11 cellular contexts compared by ENCODE assay signal in genomic region chr19:18089726-18090125, GRCh38. TPM values are rescaled to one million over a fixed set of nuclear protein-coding genes. Genes with fewer than 3 reads are reported as not detected.
DNase-seq lines count a peak whose midpoint lies in the region; ATAC-seq and TF ChIP-seq lines count a peak whose summit lies in the region.
"Had no signal": no experiment of that assay in that cellular context is flagged by ENCODE, and none has a peak within 500 bp of the region (broad histone marks: within the 10 kb centered on the region; RNA-seq: fewer than 3 reads in every experiment).

No MANE protein-coding gene starts in this region.

- H3K9me3 Mint-ChIP-seq in activated CD8-positive, alpha-beta T cell treated with anti-CD3 and anti-CD28 coated beads, Interleukin-2, amount 10 ng/mL, durations not matched to agents 7 days and 5 days (ENCODE audit: insufficient read depth): no peaks in the 10 kb centered on the region

- H3K4me3 Mint-ChIP-seq in activated CD8-positive, alpha-beta T cell treated with anti-CD3 and anti-CD28 coated beads, Interleukin-2, amount 10 ng/mL, durations not matched to agents 7 days and 5 days: peak overlapping the region; percentile 55

- H3K4me3 ChIP-seq in HL-60 (replicated peaks; ENCODE audit: insufficient read depth, low read length) (no peak overlapping the region), breast epithelium (no peak overlapping the region)

- H3K9me3 ChIP-seq in breast epithelium: no peaks in the 10 kb centered on the region

- no peaks in the 10 kb centered on the region for H3K36me3 ChIP-seq in breast epithelium

- ATAC-seq in activated CD8-positive, alpha-beta T cell treated with anti-CD3 and anti-CD28 coated beads, Interleukin-2, amount 10 ng/mL, durations not matched to agents 7 days and 5 days: no peak
- ATAC-seq in stimulated activated naive CD8-positive, alpha-beta T cell treated with anti-CD3 and anti-CD28 coated beads, Interleukin-15, Interleukin-2, amounts not matched to agents 100 U/mL and 50 U/mL, for 24 hours: no peak

- TF ChIP-seq POLR2A in breast epithelium (IDR thresholded peaks at IDR 0.05): no peak

- H3K27me3 Mint-ChIP-seq in activated CD8-positive, alpha-beta T cell treated with anti-CD3 and anti-CD28 coated beads, Interleukin-2, amount 10 ng/mL, durations not matched to agents 7 days and 5 days (ENCODE audit: low read depth): no peaks in the 10 kb centered on the region

- CTCF ChIA-PET in activated CD8-positive, alpha-beta T cell treated with anti-CD3 and anti-CD28 coated beads, Interleukin-2, amount 10 ng/mL, durations not matched to agents 7 days and 5 days (lab: Charles Lee): interaction anchor here (1.5 to 1.7 kb wide), 3 partner anchors 8 to 71 kb away, joined by 3 to 4 read pairs (median 4); partner anchors contain the start of gene MAST3

- DNase-seq in HL-60 (ENCODE audit: low read depth in 1 of 2, low spot score in 1 of 2) (no peak), amniotic stem cell (lab: John Stamatoyannopoulos, UW) (no peak), breast epithelium (ENCODE audit: low spot score in 2 of 2) (no peak), NCI-H1436 treated with DMSO at 0.1 percent for 48 hours (lab: John Stamatoyannopoulos, UW) (no peak)
- DNase-seq in activated CD8-positive, alpha-beta T cell treated with anti-CD3 and anti-CD28 coated beads, Interleukin-2, amount 10 ng/mL, durations not matched to agents 7 days and 5 days: no peak
- DNase-seq in stimulated activated naive CD8-positive, alpha-beta T cell treated with anti-CD3 and anti-CD28 coated beads, Interleukin-15, Interleukin-2, amounts not matched to agents 100 U/mL and 50 U/mL, for 24 hours: peak; percentile 34
- DNase-seq: DMS153, kidney, NCI-H2081 treated with DMSO at 0.1 percent for 48 hours had no signal

- H3K27ac Mint-ChIP-seq in activated CD8-positive, alpha-beta T cell treated with anti-CD3 and anti-CD28 coated beads, Interleukin-2, amount 10 ng/mL, durations not matched to agents 7 days and 5 days: peak overlapping the region; percentile 99

- intact Hi-C loops in breast epithelium (cut with DNase I; ENCODE audit: low total_unique reads): no loop called here

- TF ChIP-seq CTCF in HL-60 (IDR thresholded peaks at IDR 0.05; ENCODE audit: insufficient read depth, low read length) (no peak), breast epithelium (IDR thresholded peaks at IDR 0.05) (no peak)

- H3K4me1 ChIP-seq in breast epithelium: no peaks in the 10 kb centered on the region

- H3K27ac ChIP-seq in HL-60 (replicated peaks) (peak overlapping the region; percentile 84), layer of hippocampus (ENCODE audit: low read depth, low read length) (peak overlapping the region; percentile 97), breast epithelium (no peak overlapping the region)

- H3K4me1 Mint-ChIP-seq in activated CD8-positive, alpha-beta T cell treated with anti-CD3 and anti-CD28 coated beads, Interleukin-2, amount 10 ng/mL, durations not matched to agents 7 days and 5 days (ENCODE audit: low read depth): peaks cover 71% of the 10 kb centered on the region

- H3K36me3 Mint-ChIP-seq in activated CD8-positive, alpha-beta T cell treated with anti-CD3 and anti-CD28 coated beads, Interleukin-2, amount 10 ng/mL, durations not matched to agents 7 days and 5 days (ENCODE audit: low read depth): peaks cover 8% of the 10 kb centered on the region

- H3K27me3 ChIP-seq in HL-60 (ENCODE audit: insufficient read depth, poor library complexity, severe bottlenecking) (no peaks in the 10 kb centered on the region), layer of hippocampus (ENCODE audit: control insufficient read depth, insufficient read depth, low read length) (no peaks in the 10 kb centered on the region), breast epithelium (no peaks in the 10 kb centered on the region)

- POLR2A ChIA-PET in activated CD8-positive, alpha-beta T cell treated with anti-CD3 and anti-CD28 coated beads, Interleukin-2, amount 10 ng/mL, durations not matched to agents 7 days and 5 days (lab: Charles Lee): interaction anchor here (0.6 to 5.4 kb wide), 2 partner anchors 15 to 21 kb away, joined by 3 to 38 read pairs; no protein-coding TSS in a partner anchor

RNA-seq across cellular contexts. Expression of gene IL12RB1, which starts 3.0 kb away (rescaled TPM):
- 10 to 100 TPM; 75.2 to 78.6 TPM for total RNA-seq in activated CD8-positive, alpha-beta T cell treated with anti-CD3 and anti-CD28 coated beads, Interleukin-2, amount 10 ng/mL, durations not matched to agents 7 days and 5 days
- 1 to 10 TPM in 2 of 3 donors, under 1 TPM in 1; 0.98 to 2.1 (median 1.6) TPM for total RNA-seq in breast epithelium
- total RNA-seq: pulmonary artery endothelial cell had no signal

RNA-seq across cellular contexts. Expression of gene MAST3, which starts 7.9 kb away (rescaled TPM):
- 10 to 100 TPM; 22.9 to 25.1 TPM for total RNA-seq in activated CD8-positive, alpha-beta T cell treated with anti-CD3 and anti-CD28 coated beads, Interleukin-2, amount 10 ng/mL, durations not matched to agents 7 days and 5 days
- 1 to 10 TPM; 5.6 to 8.5 (median 6.2) TPM for total RNA-seq in breast epithelium

Comparison
In these comparisons a context has a peak if more than half of its experiments do, and no peak if none do; other contexts are left out.
1. H3K27ac ChIP-seq: peak in HL-60 (single experiment) and layer of hippocampus (single experiment); none in breast epithelium (0 of 2).
2. RNA of gene IL12RB1, which starts 3.0 kb away (total RNA-seq): 75.2 to 78.6 TPM in activated CD8-positive, alpha-beta T cell treated with anti-CD3 and anti-CD28 coated beads, Interleukin-2, amount 10 ng/mL, durations not matched to agents 7 days and 5 days; 0.98 to 2.1 TPM in breast epithelium; every median in the first group is over 10 times any median in the second.